9 cellular contexts compared by ENCODE assay signal in genomic region chr20:62117658-62118057, GRCh38. TPM values are rescaled to one million over a fixed set of nuclear protein-coding genes. Genes with fewer than 3 reads are reported as not detected.
DNase-seq lines count a peak whose midpoint lies in the region; ATAC-seq and TF ChIP-seq lines count a peak whose summit lies in the region.
"Had no signal": no experiment of that assay in that cellular context is flagged by ENCODE, and none has a peak within 500 bp of the region (broad histone marks: within the 10 kb centered on the region; RNA-seq: fewer than 3 reads in every experiment).

No MANE protein-coding gene starts in this region.

- POLR2A ChIA-PET in GM10248 (lab: Yijun Ruan, JAX): no interaction called here

- H2AFZ ChIP-seq in DND-41 (ENCODE audit: low read depth, low read length): no peak overlapping the region

- H3K9me3 ChIP-seq in DND-41 (ENCODE audit: insufficient read depth, low read length, severe bottlenecking): peaks cover 1% of the 10 kb centered on the region

- H3K4me3 ChIP-seq in DND-41 (ENCODE audit: low read depth in 1 of 2, low read length in 2 of 2): 0 out of 4 replicates have a peak overlapping the region, but pooled peaks of 1 of the 2 experiments have one; percentile 7

- DNase-seq in DND-41: peak; percentile 85
- peak; percentile 44 for DNase-seq in activated CD4-positive, CD25-positive, alpha-beta regulatory T cell treated with anti-CD3 and anti-CD28 coated beads, Interleukin-2, amount 50 U/mL, for 72 hours
- peak; percentile 34 for DNase-seq in activated naive CD4-positive, alpha-beta T cell treated with anti-CD3 and anti-CD28 coated beads, Interleukin-2, amount 50 U/mL, for 16 hours
- peak; percentile 38 for DNase-seq in stimulated activated CD4-positive, alpha-beta T cell treated with anti-CD3 and anti-CD28 coated beads, Interleukin-2, amount 100 ng/mL, for 4 hours (ENCODE audit: low read depth)
- no peak for DNase-seq in GM10248 (ENCODE audit: extremely low spot score)
- no peak for DNase-seq in cerebellum (ENCODE audit: low spot score)
- DNase-seq: Caco-2 had no signal

- peaks cover 28% of the 10 kb centered on the region for H3K4me1 ChIP-seq in DND-41 (ENCODE audit: insufficient read depth, low read length)

- peak overlapping the region; percentile 53 for H3K4me2 ChIP-seq in DND-41 (ENCODE audit: insufficient read depth, low read length)

- ATAC-seq in DND-41 (ENCODE audit: insufficient read depth, low read depth) (peak; percentile 62), HG02798 (IDR thresholded peaks at IDR 0.05; ENCODE audit: poor library complexity, unreplicated experiment) (no peak), HG03457 (IDR thresholded peaks at IDR 0.05; ENCODE audit: unreplicated experiment) (no peak)

- 0 out of 2 replicates have a peak overlapping the region, but pooled peaks have one; percentile 3 for H3K27ac ChIP-seq in DND-41 (ENCODE audit: low read length)

- TF ChIP-seq CTCF in DND-41 (IDR thresholded peaks at IDR 0.05; ENCODE audit: borderline replicate concordance, extremely low read depth, low read length, poor library complexity, severe bottlenecking): no peak
- TF ChIP-seq CTCF in GM10248 (IDR thresholded peaks at IDR 0.05; ENCODE audit: control extremely low read depth, extremely low read depth, low read depth, missing control alignments): no peak

- H4K20me1 ChIP-seq in DND-41 (ENCODE audit: insufficient read depth, low read length): peaks cover 13% of the 10 kb centered on the region

- no peak overlapping the region for H3K9ac ChIP-seq in DND-41 (ENCODE audit: low read depth, low read length)

- peaks cover 2% of the 10 kb centered on the region for H3K79me2 ChIP-seq in DND-41 (ENCODE audit: insufficient read depth, low read length)

- no peaks in the 10 kb centered on the region for H3K27me3 ChIP-seq in DND-41 (ENCODE audit: insufficient read depth, low read length, poor library complexity)

- no peaks in the 10 kb centered on the region for H3K36me3 ChIP-seq in DND-41 (ENCODE audit: insufficient read depth, low read length)

- CTCF ChIA-PET in GM10248 (lab: Yijun Ruan, JAX): no interaction called here

RNA-seq across cellular contexts. Expression of gene LSM14B, which starts 4.6 kb away (rescaled TPM):
- total RNA-seq in cerebellum: 65.1 TPM

RNA-seq across cellular contexts. Expression of gene PSMA7, which starts 25.5 kb away (rescaled TPM):
- total RNA-seq in cerebellum: 72.6 TPM

RNA-seq across cellular contexts. Expression of gene SS18L1, which starts 25.9 kb away (rescaled TPM):
- total RNA-seq in cerebellum: 60.0 TPM

RNA-seq across cellular contexts. Expression of gene TAF4, which starts 52.0 kb away (rescaled TPM):
- 18.1 TPM for total RNA-seq in cerebellum

Comparison
In these comparisons a context has a peak if more than half of its experiments do, and no peak if none do; other contexts are left out.
1. DNase-seq: peak in DND-41 (single experiment), activated CD4-positive, CD25-positive, alpha-beta regulatory T cell treated with anti-CD3 and anti-CD28 coated beads, Interleukin-2, amount 50 U/mL, for 72 hours (single experiment), activated naive CD4-positive, alpha-beta T cell treated with anti-CD3 and anti-CD28 coated beads, Interleukin-2, amount 50 U/mL, for 16 hours (single experiment) and stimulated activated CD4-positive, alpha-beta T cell treated with anti-CD3 and anti-CD28 coated beads, Interleukin-2, amount 100 ng/mL, for 4 hours (single experiment); none in GM10248 (single experiment) and cerebellum (single experiment).